In the genomic region with DNA sequence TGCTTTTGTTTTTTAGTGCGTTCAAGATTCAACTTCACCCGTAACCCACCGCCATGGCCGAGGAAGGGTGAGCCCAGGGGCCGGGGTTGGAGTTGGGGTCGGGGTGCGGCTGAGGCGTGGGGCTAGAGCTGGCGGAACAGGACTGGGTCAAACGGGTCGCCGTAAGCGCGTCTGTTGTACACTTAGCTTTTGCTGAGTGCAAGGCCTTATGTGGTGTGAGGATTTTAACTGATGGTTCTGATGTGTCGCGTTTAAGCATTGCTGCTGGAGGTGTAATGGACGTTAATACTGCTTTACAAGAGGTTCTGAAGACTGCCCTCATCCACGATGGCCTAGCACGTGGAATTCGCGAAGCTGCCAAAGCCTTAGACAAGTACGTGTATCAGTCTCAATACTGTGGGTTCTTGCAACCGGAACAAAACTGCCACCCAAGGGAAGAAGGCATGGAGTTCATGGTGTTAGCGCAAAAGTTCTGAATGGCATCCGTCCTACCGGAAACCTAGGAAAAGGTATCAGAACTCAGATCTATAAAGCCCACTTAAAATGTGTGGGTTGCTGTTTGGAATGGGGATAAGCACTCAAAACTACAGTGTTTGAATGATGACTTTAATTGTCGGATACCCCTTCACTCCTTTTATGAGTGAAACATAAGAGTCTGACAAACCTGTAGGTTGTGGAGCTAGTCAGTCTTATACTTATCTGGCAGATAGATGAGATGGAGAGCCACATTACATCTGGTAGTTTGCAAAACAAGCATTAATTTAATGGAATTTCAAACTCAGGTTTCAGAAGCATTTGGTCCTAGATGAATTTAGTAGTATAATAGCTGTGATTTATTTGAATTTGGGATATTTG, we compare ENCODE assay signal across 8 cellular contexts. TPM values are rescaled to one million over a fixed set of nuclear protein-coding genes. Genes with fewer than 3 reads are reported as not detected.
A peak's percentile ranks its signal among the peaks of the same experiment; 100 is the strongest.
DNase-seq lines count a peak whose midpoint lies in the region; ATAC-seq and TF ChIP-seq lines count a peak whose summit lies in the region.

No MANE protein-coding gene starts in this region.

- intact Hi-C loops in Right ventricle myocardium inferior (cut with DNase I) (loop anchor here (5.0 kb wide), 2 partner anchors 303 to 1137 kb away; partner anchors contain the start of genes STX7 and TBPL1), cardiac septum (cut with DNase I) (no loop called here), gastrocnemius medialis (cut with DNase I; ENCODE audit: low total_unique reads) (loop anchor here (2.0 to 10.0 kb wide), 4 partner anchors 16 to 1360 kb away; partner anchors contain the start of genes EYA4 and SLC18B1)
- intact Hi-C loops in activated CD8-positive, alpha-beta T cell treated with anti-CD3 and anti-CD28 coated beads for 36 hours (cut with micrococcal nuclease), result no loop called here

- no peaks in the 10 kb centered on the region for H3K27me3 Mint-ChIP-seq in activated CD8-positive, alpha-beta T cell treated with anti-CD3 and anti-CD28 coated beads for 36 hours

- in situ Hi-C loops in gastrocnemius medialis (cut with MboI; ENCODE audit: low sequenced_read_pairs in 4 of 4), result loop anchor here in 2 of 4 donors (25.0 kb wide), 2 partner anchors 303 to 1247 kb away; partner anchors contain the start of genes SLC2A12 (in 1 of the 2) and STX7 (in 1 of the 2)

- H3K36me3 Mint-ChIP-seq in activated CD8-positive, alpha-beta T cell treated with anti-CD3 and anti-CD28 coated beads for 36 hours (ENCODE audit: low read depth), result peaks cover 55% of the 10 kb centered on the region

- no peak for TF ChIP-seq CTCF in activated CD8-positive, alpha-beta T cell treated with anti-CD3 and anti-CD28 coated beads for 36 hours (IDR thresholded peaks at IDR 0.05)
- TF ChIP-seq CTCF in gastroesophageal sphincter (IDR thresholded peaks at IDR 0.05), result no peak
- no peak for TF ChIP-seq CTCF in gastrocnemius medialis (IDR thresholded peaks at IDR 0.05 in 4 of 5, conservative IDR thresholded peaks at IDR 0.05 in 1 of 5)
- no peak for TF ChIP-seq CTCF in omental fat pad (IDR thresholded peaks at IDR 0.05)

- H3K4me3 ChIP-seq in gastroesophageal sphincter, result peak overlapping the region; percentile 81 to 93
- H3K4me3 ChIP-seq in gastrocnemius medialis, result peak overlapping the region; percentile 79 to 97 (median 88)

- peak overlapping the region; percentile 99 for H3K27ac Mint-ChIP-seq in activated CD8-positive, alpha-beta T cell treated with anti-CD3 and anti-CD28 coated beads for 36 hours

- peak overlapping the region; percentile 98 for H3K4me3 Mint-ChIP-seq in activated CD8-positive, alpha-beta T cell treated with anti-CD3 and anti-CD28 coated beads for 36 hours

- H3K9me3 ChIP-seq in gastroesophageal sphincter, result no peaks in the 10 kb centered on the region
- no peaks in the 10 kb centered on the region for H3K9me3 ChIP-seq in gastrocnemius medialis

- no peak for TF ChIP-seq EP300 in gastroesophageal sphincter (IDR thresholded peaks at IDR 0.05)

- H3K36me3 ChIP-seq in gastroesophageal sphincter, result peaks cover 0 to 43% of the 10 kb centered on the region in 2 donors
- peaks cover 0 to 47% of the 10 kb centered on the region in 2 donors for H3K36me3 ChIP-seq in gastrocnemius medialis

- TF ChIP-seq POLR2A in gastroesophageal sphincter (IDR thresholded peaks at IDR 0.05) (no peak), gastrocnemius medialis (IDR thresholded peaks at IDR 0.05) (no peak)

- DNase-seq in Right ventricle myocardium inferior (ENCODE audit: missing footprints), result peak; percentile 68
- no peak for DNase-seq in cardiac septum (ENCODE audit: low spot score)
- DNase-seq in activated CD8-positive, alpha-beta T cell treated with anti-CD3 and anti-CD28 coated beads for 36 hours, result peak; percentile 20
- no peak for DNase-seq in gastrocnemius medialis
- no peak for DNase-seq in putamen (ENCODE audit: low spot score)
- no peak for DNase-seq in omental fat pad (ENCODE audit: low spot score)

- POLR2A ChIA-PET in activated CD8-positive, alpha-beta T cell treated with anti-CD3 and anti-CD28 coated beads for 36 hours (lab: Charles Lee), result interaction anchor here (0.7 to 3.8 kb wide), 20 partner anchors 8 to 1186 kb away, joined by 3 to 52 read pairs (median 4); partner anchors contain the start of genes MED23, SLC18B1 and STX7

- 0% methylated on average over 5 to 21 of the region's 27 CpGs for WGBS in gastroesophageal sphincter (ENCODE audit: low coverage in 1 of 2), 2 donors

- H3K27me3 ChIP-seq in gastroesophageal sphincter (no peaks in the 10 kb centered on the region), gastrocnemius medialis (no peaks in the 10 kb centered on the region)

- peak; percentile 1 for ATAC-seq in Right ventricle myocardium inferior
- peak; percentile 10 for ATAC-seq in HG03378 (IDR thresholded peaks at IDR 0.05; ENCODE audit: unreplicated experiment)
- peak; percentile 3 for ATAC-seq in activated CD8-positive, alpha-beta T cell treated with anti-CD3 and anti-CD28 coated beads for 36 hours
- ATAC-seq in gastroesophageal sphincter, result no peak
- ATAC-seq in gastrocnemius medialis, result peak; percentile 1 to 2
- no peak for ATAC-seq in omental fat pad (ENCODE audit: low FRiP score)

- peak overlapping the region; percentile 48 to 87 (median 84) for H3K27ac ChIP-seq in gastroesophageal sphincter
- H3K27ac ChIP-seq in gastrocnemius medialis, result peak overlapping the region; percentile 85 to 96 (median 88)

- peaks cover 36% of the 10 kb centered on the region for H3K4me1 Mint-ChIP-seq in activated CD8-positive, alpha-beta T cell treated with anti-CD3 and anti-CD28 coated beads for 36 hours (ENCODE audit: low read depth)

- CTCF ChIA-PET in activated CD8-positive, alpha-beta T cell treated with anti-CD3 and anti-CD28 coated beads for 36 hours (lab: Charles Lee), result interaction anchor here (1.4 to 2.8 kb wide), 3 partner anchors 8 to 16 kb away, joined by 5 to 10 read pairs (median 7); partner anchors contain the start of gene SLC18B1

- H3K4me1 ChIP-seq in gastroesophageal sphincter (peaks cover 7 to 47% (median 9%) of the 10 kb centered on the region in 3 donors), gastrocnemius medialis (peaks cover 36 to 41% of the 10 kb centered on the region in 2 donors)

- no peaks in the 10 kb centered on the region for H3K9me3 Mint-ChIP-seq in activated CD8-positive, alpha-beta T cell treated with anti-CD3 and anti-CD28 coated beads for 36 hours

RNA-seq across cellular contexts. Expression of gene RPS12, which starts 0.6 kb away (rescaled TPM):
- total RNA-seq in Right ventricle myocardium inferior (561 TPM), cardiac septum (366 TPM), gastroesophageal sphincter (1,000 to 10,000 TPM in 3 of 4 donors, 100 to 1,000 TPM in 1; 757 to 2,446 (median 1,718) TPM), gastrocnemius medialis (1,000 to 10,000 TPM; 1,231 to 1,333 (median 1,277) TPM), omental fat pad (1,000 to 10,000 TPM; 1,604 to 2,733 (median 2,024) TPM)
- 1,000 to 10,000 TPM; 2,058 to 2,107 TPM for total RNA-seq in activated CD8-positive, alpha-beta T cell treated with anti-CD3 and anti-CD28 coated beads for 36 hours

RNA-seq across cellular contexts. Expression of gene SLC18B1, which starts 16.5 kb away (rescaled TPM):
- 2.8 TPM for total RNA-seq in Right ventricle myocardium inferior
- 1.2 TPM for total RNA-seq in cardiac septum
- 1 to 10 TPM; 7.0 to 8.5 TPM for total RNA-seq in activated CD8-positive, alpha-beta T cell treated with anti-CD3 and anti-CD28 coated beads for 36 hours
- 10 to 100 TPM in 1 of 4 donors, 1 to 10 TPM in 3; 7.1 to 12.9 (median 8.9) TPM for total RNA-seq in gastroesophageal sphincter
- 1 to 10 TPM in 3 of 4 donors, under 1 TPM in 1; 0.58 to 7.4 (median 1.5) TPM for total RNA-seq in gastrocnemius medialis
- total RNA-seq in omental fat pad, result 10 to 100 TPM; 10.8 to 20.2 (median 17.2) TPM

RNA-seq across cellular contexts. Expression of gene VNN2, which starts 57.2 kb away (rescaled TPM):
- total RNA-seq in Right ventricle myocardium inferior (2.8 TPM), cardiac septum (3.1 TPM), gastroesophageal sphincter (1 to 10 TPM in 3 of 4 donors, under 1 TPM in 1; 0.31 to 3.8 (median 2.3) TPM), gastrocnemius medialis (1 to 10 TPM in 2 of 4 donors, under 1 TPM in 1, not detected in 1; 0.82 to 3.3 (median 1.9) TPM), omental fat pad (10 to 100 TPM in 3 of 4 donors, 1 to 10 TPM in 1; 4.7 to 66.0 (median 22.5) TPM)
- total RNA-seq in activated CD8-positive, alpha-beta T cell treated with anti-CD3 and anti-CD28 coated beads for 36 hours, result 10 to 100 TPM; 10.5 to 11.7 TPM

Comparison
In these comparisons a context has a peak if more than half of its experiments do, and no peak if none do; other contexts are left out.
1. DNase-seq: peak in Right ventricle myocardium inferior (single experiment) and activated CD8-positive, alpha-beta T cell treated with anti-CD3 and anti-CD28 coated beads for 36 hours (single experiment); none in cardiac septum (single experiment), gastrocnemius medialis (0 of 2), putamen (single experiment) and omental fat pad (single experiment).
2. intact Hi-C loops: an anchor here in Right ventricle myocardium inferior (5.0 kb wide) and gastrocnemius medialis (2.0 to 10.0 kb wide); none called in cardiac septum and activated CD8-positive, alpha-beta T cell treated with anti-CD3 and anti-CD28 coated beads for 36 hours.
3. ATAC-seq: peak in Right ventricle myocardium inferior (single experiment), HG03378 (single experiment), activated CD8-positive, alpha-beta T cell treated with anti-CD3 and anti-CD28 coated beads for 36 hours (single experiment) and gastrocnemius medialis (2 of 2); none in gastroesophageal sphincter (single experiment) and omental fat pad (single experiment).